In genomic region chr16:83701494-83701893, GRCh38 we compare ENCODE assay signal across 13 cellular contexts.
A peak's percentile ranks its signal among the peaks of the same experiment; 100 is the strongest.
DNase-seq lines count a peak whose midpoint lies in the region; ATAC-seq and TF ChIP-seq lines count a peak whose summit lies in the region.
"Had no signal": no experiment of that assay in that cellular context is flagged by ENCODE, and none has a peak within 500 bp of the region (broad histone marks: within the 10 kb centered on the region; RNA-seq: fewer than 3 reads in every experiment).

No MANE protein-coding gene starts in this region.

- no peaks in the 10 kb centered on the region for H3K4me1 Mint-ChIP-seq in MCF 10A (ENCODE audit: insufficient read depth, unreplicated experiment)
- H3K4me1 Mint-ChIP-seq in activated T-cell treated with anti-CD3 and anti-CD28 coated beads, Interleukin-2, amount 50 U/mL, for 24 hours (ENCODE audit: low read depth) = no peaks in the 10 kb centered on the region

- POLR2A ChIA-PET in MCF 10A (lab: Yijun Ruan, JAX) = no interaction called here

- no TSS peak for BruUV-seq in MCF 10A (replicated peaks; lab: Mats Ljungman, UMichigan)

- CTCF ChIA-PET in MCF 10A (lab: Yijun Ruan, JAX) = interaction anchor here (0.5 kb wide), 1 partner anchor 89 kb away, joined by 3 read pairs; no protein-coding TSS in a partner anchor

- intact Hi-C loops in MCF 10A (cut with micrococcal nuclease) (no loop called here), breast epithelium (cut with DNase I; ENCODE audit: low total_unique reads) (no loop called here)

- H3K4me3 ChIP-seq in breast epithelium (no peak overlapping the region), epithelial cell of esophagus (ENCODE audit: low read length) (no peak overlapping the region)
- H3K4me3 ChIP-seq: suprapubic skin had no signal

- TF ChIP-seq CTCF in MCF 10A (IDR thresholded peaks at IDR 0.05; ENCODE audit: unreplicated experiment) (no peak), breast epithelium (IDR thresholded peaks at IDR 0.05) (no peak), epithelial cell of esophagus (IDR thresholded peaks at IDR 0.05; ENCODE audit: insufficient read depth, low read depth, low read length, missing control alignments) (no peak)

- no peak overlapping the region for H3K4me3 Mint-ChIP-seq in MCF 10A (ENCODE audit: unreplicated experiment)
- no peak overlapping the region for H3K4me3 Mint-ChIP-seq in activated T-cell treated with anti-CD3 and anti-CD28 coated beads, Interleukin-2, amount 50 U/mL, for 24 hours

- no peaks in the 10 kb centered on the region for H3K27me3 Mint-ChIP-seq in MCF 10A (ENCODE audit: insufficient read depth, unreplicated experiment)
- peaks cover 5% of the 10 kb centered on the region for H3K27me3 Mint-ChIP-seq in activated T-cell treated with anti-CD3 and anti-CD28 coated beads, Interleukin-2, amount 50 U/mL, for 24 hours

- H3K36me3 Mint-ChIP-seq in MCF 10A (ENCODE audit: insufficient read depth, unreplicated experiment) = no peaks in the 10 kb centered on the region
- no peaks in the 10 kb centered on the region for H3K36me3 Mint-ChIP-seq in activated T-cell treated with anti-CD3 and anti-CD28 coated beads, Interleukin-2, amount 50 U/mL, for 24 hours (ENCODE audit: low read depth)

- no peak overlapping the region for H3K27ac Mint-ChIP-seq in MCF 10A (ENCODE audit: low read depth, unreplicated experiment)
- no peak overlapping the region for H3K27ac Mint-ChIP-seq in activated T-cell treated with anti-CD3 and anti-CD28 coated beads, Interleukin-2, amount 50 U/mL, for 24 hours

- DNase-seq in MCF 10A (ENCODE audit: unreplicated experiment) = peak; percentile 48
- DNase-seq in breast epithelium (ENCODE audit: low spot score in 2 of 2) = no peak
- DNase-seq in OCI-M1 (lab: John Stamatoyannopoulos, UW) = peak; percentile 58
- peak; percentile 65 for DNase-seq in epithelial cell of esophagus (ENCODE audit: low read depth)
- DNase-seq in stimulated activated CD4-positive, alpha-beta T cell treated with anti-CD3 and anti-CD28 coated beads, Interleukin-4, amount 100 ng/mL, for 48 hours (ENCODE audit: low read depth in 2 of 2) = peak; percentile 3 to 29
- DNase-seq in activated T-cell treated with anti-CD3 and anti-CD28 coated beads, Interleukin-2, amount 50 U/mL, for 24 hours = no peak
- DNase-seq: COR-L47; effector CD4-positive, alpha-beta T cell; occipital lobe; SHP77 had no signal

- H3K9me3 Mint-ChIP-seq in MCF 10A (ENCODE audit: unreplicated experiment) = no peaks in the 10 kb centered on the region
- H3K9me3 Mint-ChIP-seq in activated T-cell treated with anti-CD3 and anti-CD28 coated beads, Interleukin-2, amount 50 U/mL, for 24 hours = peaks cover 3% of the 10 kb centered on the region

- ATAC-seq in GM19395 (IDR thresholded peaks at IDR 0.05; ENCODE audit: unreplicated experiment) = no peak
- no peak for ATAC-seq in GM21723 (IDR thresholded peaks at IDR 0.05; ENCODE audit: unreplicated experiment)

- H3K4me1 ChIP-seq in breast epithelium = no peaks in the 10 kb centered on the region
- H3K4me1 ChIP-seq: suprapubic skin had no signal

- no peak overlapping the region for H3K27ac ChIP-seq in breast epithelium
- H3K27ac ChIP-seq: suprapubic skin had no signal

- no peaks in the 10 kb centered on the region for H3K36me3 ChIP-seq in breast epithelium
- H3K36me3 ChIP-seq: suprapubic skin had no signal

- H3K9me3 ChIP-seq in breast epithelium = no peaks in the 10 kb centered on the region
- H3K9me3 ChIP-seq: suprapubic skin had no signal

- no peak for TF ChIP-seq POLR2A in breast epithelium (IDR thresholded peaks at IDR 0.05)

- no peaks in the 10 kb centered on the region for H3K27me3 ChIP-seq in breast epithelium
- H3K27me3 ChIP-seq: suprapubic skin had no signal

Comparison
In these comparisons a context has a peak if more than half of its experiments do, and no peak if none do; other contexts are left out.
1. DNase-seq: peak in MCF 10A (single experiment), OCI-M1 (single experiment), epithelial cell of esophagus (single experiment) and stimulated activated CD4-positive, alpha-beta T cell treated with anti-CD3 and anti-CD28 coated beads, Interleukin-4, amount 100 ng/mL, for 48 hours (2 of 2); none in breast epithelium (0 of 2) and activated T-cell treated with anti-CD3 and anti-CD28 coated beads, Interleukin-2, amount 50 U/mL, for 24 hours (single experiment).